ENCODE assay signal across 8 cellular contexts in genomic region chr11:125091247-125091876, GRCh38. TPM values are rescaled to one million over a fixed set of nuclear protein-coding genes. Genes with fewer than 3 reads are reported as not detected.
DNase-seq lines count a peak whose midpoint lies in the region; ATAC-seq and TF ChIP-seq lines count a peak whose summit lies in the region.

No MANE protein-coding gene starts in this region.

- no peak overlapping the region for H3K4me3 Mint-ChIP-seq in mesothelial cell of epicardium

- H3K27me3 Mint-ChIP-seq in mesothelial cell of epicardium (ENCODE audit: low read depth) = no peaks in the 10 kb centered on the region

- peak overlapping the region; percentile 97 for H3K27ac Mint-ChIP-seq in mesothelial cell of epicardium

- peaks cover 11% of the 10 kb centered on the region for H3K4me1 Mint-ChIP-seq in mesothelial cell of epicardium

- peak; percentile 76 for TF ChIP-seq CTCF in mesothelial cell of epicardium (IDR thresholded peaks at IDR 0.05; ENCODE audit: unreplicated experiment)
- peak in 3 of 7 experiments; percentile 47 to 64 (median 54) for TF ChIP-seq CTCF in stomach (IDR thresholded peaks at IDR 0.05)

- H3K9me3 Mint-ChIP-seq in mesothelial cell of epicardium = no peaks in the 10 kb centered on the region

- ATAC-seq in HG02763 (IDR thresholded peaks at IDR 0.05; ENCODE audit: unreplicated experiment) (no peak), GM18517 (IDR thresholded peaks at IDR 0.05; ENCODE audit: unreplicated experiment) (no peak)

- H3K4me3 ChIP-seq in SJCRH30 (no peak overlapping the region), stomach (no peak overlapping the region)

- peak overlapping the region; percentile 16; the same call in 1 of the 2 replicates for H3K27ac ChIP-seq in SJCRH30
- peak overlapping the region; percentile 80 for H3K27ac ChIP-seq in epithelial cell of prostate
- H3K27ac ChIP-seq in stomach = peak overlapping the region in 1 of 5 donors; percentile 4

- WGBS in stomach, 5 donors = 48 to 56% (median 54%) methylated on average over 5 of the region's 5 CpGs

- no peak for TF ChIP-seq EP300 in stomach (IDR thresholded peaks at IDR 0.05)

- H3K9me3 ChIP-seq in SJCRH30 (replicated peaks) (no peaks in the 10 kb centered on the region), stomach (no peaks in the 10 kb centered on the region)

- no peaks in the 10 kb centered on the region for H3K36me3 ChIP-seq in SJCRH30
- H3K36me3 ChIP-seq in stomach = peaks cover 0 to 22% (median 15%) of the 10 kb centered on the region in 4 donors

- DNase-seq in GDM1 (lab: John Stamatoyannopoulos, UW) = peak; percentile 41
- peak; percentile 80 for DNase-seq in HuH-7 (ENCODE audit: low spot score)
- peak; percentile 56 to 85 for DNase-seq in SJCRH30
- DNase-seq in epithelial cell of prostate (ENCODE audit: low read depth, low spot score) = no peak
- DNase-seq in mesothelial cell of epicardium (ENCODE audit: low spot score in 2 of 2, unreplicated experiment in 2 of 2) = peak in 1 of 2 experiments; percentile 61
- no peak for DNase-seq in stomach

- no peak for TF ChIP-seq POLR2A in stomach (IDR thresholded peaks at IDR 0.05)

- intact Hi-C loops in stomach (cut with DNase I; ENCODE audit: low total_unique reads) = no loop called here

- H3K4me1 ChIP-seq in SJCRH30 = peaks cover 4% of the 10 kb centered on the region
- H3K4me1 ChIP-seq in stomach = peaks cover 0 to 6% (median 0%) of the 10 kb centered on the region in 4 donors

- no peaks in the 10 kb centered on the region for H3K36me3 Mint-ChIP-seq in mesothelial cell of epicardium

- no peaks in the 10 kb centered on the region for H3K27me3 ChIP-seq in SJCRH30
- H3K27me3 ChIP-seq in stomach = no peaks in the 10 kb centered on the region

RNA-seq across cellular contexts. Expression of gene TMEM218, which starts 20.1 kb away (rescaled TPM):
- 19.1 and 22.0 TPM in 2 replicates for total RNA-seq in SJCRH30 (2014; rRNA removed; shearing (Covaris generic))
- total RNA-seq in mesothelial cell of epicardium (23.1 to 23.9 TPM (median 23.7 TPM) in 3 replicates), stomach (10 to 100 TPM in 2 of 5 donors, 1 to 10 TPM in 2, under 1 TPM in 1; 0.87 to 16.2 (median 8.0) TPM)
- 10 to 100 TPM; 16.1 to 21.1 (median 19.2) TPM for polyA plus RNA-seq in stomach

RNA-seq across cellular contexts. Expression of gene SLC37A2, which starts 28.3 kb away (rescaled TPM):
- 2.9 and 4.0 TPM in 2 replicates for total RNA-seq in SJCRH30 (2014; rRNA removed; shearing (Covaris generic))
- total RNA-seq in mesothelial cell of epicardium (0.47 to 0.54 TPM (median 0.51 TPM) in 3 replicates), stomach (1 to 10 TPM in 2 of 5 donors, under 1 TPM in 1, not detected in 2; 0.87 to 5.3 (median 3.9) TPM)
- polyA plus RNA-seq in stomach = 1 to 10 TPM; 2.1 to 4.9 (median 2.6) TPM

Comparison
In these comparisons a context has a peak if more than half of its experiments do, and no peak if none do; other contexts are left out.
1. DNase-seq: peak in GDM1 (single experiment), HuH-7 (single experiment) and SJCRH30 (2 of 2); none in epithelial cell of prostate (single experiment) and stomach (single experiment).